ENCODE assay signal across 22 cellular contexts in genomic region chr6:49713346-49713745, GRCh38. TPM values are rescaled to one million over a fixed set of nuclear protein-coding genes. Genes with fewer than 3 reads are reported as not detected.
DNase-seq lines count a peak whose midpoint lies in the region; ATAC-seq, FAIRE-seq and TF ChIP-seq lines count a peak whose summit lies in the region.
"Had no signal": no experiment of that assay in that cellular context is flagged by ENCODE, and none has a peak within 500 bp of the region (broad histone marks: within the 10 kb centered on the region; RNA-seq: fewer than 3 reads in every experiment).

CRISP2 (minus strand) TSS chr6:49713543; CDS start chr6:49709196, 4,347 bp downstream.

- H3K27ac ChIP-seq in pancreas = no peak within 1 kb of the TSS
- no peak within 1 kb of the TSS for H3K27ac ChIP-seq in brain microvascular endothelial cell
- H3K27ac ChIP-seq in heart left ventricle = no peak within 1 kb of the TSS
- H3K27ac ChIP-seq: GM23248, PC-9, transverse colon, WERI-Rb-1 had no signal

- no peak for TF ChIP-seq CTCF in chondrocyte (IDR thresholded peaks at IDR 0.05)
- TF ChIP-seq CTCF in pancreas (IDR thresholded peaks at IDR 0.05) = no peak
- TF ChIP-seq CTCF in brain microvascular endothelial cell (IDR thresholded peaks at IDR 0.05; ENCODE audit: low read depth, low read length, missing control alignments) = no peak
- TF ChIP-seq CTCF in heart left ventricle (IDR thresholded peaks at IDR 0.05) = no peak

- FAIRE-seq in pancreas (lab: Jason Lieb, UNC) = no peak

- peak in 3 of 4 donors; percentile 8 to 67 (median 32) for ATAC-seq in pancreas
- ATAC-seq in heart left ventricle = no peak
- ATAC-seq: right cardiac atrium had no signal

- H3K27me3 Mint-ChIP-seq in chondrocyte (ENCODE audit: low read depth) = no peaks in the 10 kb centered on the region
- H3K27me3 Mint-ChIP-seq: dendritic cell treated with granulocyte-macrophage colony-stimulating factor and Interleukin-4, amounts not matched to agents 40 ng/mL and 50 ng/mL, for 4 days had no signal

- peak within 1 kb of the TSS in 2 of 4 donors; percentile 17 for H3K4me3 ChIP-seq in pancreas
- H3K4me3 ChIP-seq in brain microvascular endothelial cell (ENCODE audit: low read depth, low read length) = no peak within 1 kb of the TSS
- no peak within 1 kb of the TSS for H3K4me3 ChIP-seq in heart left ventricle
- H3K4me3 ChIP-seq: GM23248, PC-9, transverse colon had no signal

- H3K36me3 ChIP-seq in pancreas (no peaks in the 10 kb centered on the region), brain microvascular endothelial cell (replicated peaks) (no peaks in the 10 kb centered on the region), heart left ventricle (no peaks in the 10 kb centered on the region)
- H3K36me3 ChIP-seq: transverse colon, WERI-Rb-1 had no signal

- H3K9me3 Mint-ChIP-seq in chondrocyte (ENCODE audit: low read depth) = peaks cover 12% of the 10 kb centered on the region

- no peak within 1 kb of the TSS for H3K27ac Mint-ChIP-seq in chondrocyte (ENCODE audit: unreplicated experiment)
- H3K27ac Mint-ChIP-seq: dendritic cell treated with granulocyte-macrophage colony-stimulating factor and Interleukin-4, amounts not matched to agents 40 ng/mL and 50 ng/mL, for 4 days; nephron had no signal

- no peaks in the 10 kb centered on the region for H3K9me3 ChIP-seq in pancreas
- H3K9me3 ChIP-seq in heart left ventricle = peaks cover 0 to 2% (median 0%) of the 10 kb centered on the region in 12 donors
- H3K9me3 ChIP-seq: transverse colon had no signal

- H3K36me3 Mint-ChIP-seq in chondrocyte (ENCODE audit: low read depth) = no peaks in the 10 kb centered on the region

- in situ Hi-C loops in KBM-7 (cut with MboI; ENCODE audit: low pct_unique_long_range_greater_than_20kb, low sequenced_read_pairs) (no loop called here), brain microvascular endothelial cell (cut with HindIII; ENCODE audit: low pct_ligation_motif_present, low sequenced_read_pairs) (no loop called here)

- WGBS in pancreas, 2 donors = 18 to 34% methylated on average over 26 of the region's 26 CpGs
- 15 to 47% (median 23%) methylated on average over 25 to 26 of the region's 26 CpGs for WGBS in heart left ventricle, 4 donors

- DNase-seq in DMS53 treated with DMSO at 0.1 percent for 48 hours (lab: John Stamatoyannopoulos, UW; ENCODE audit: unreplicated experiment) (peak; percentile 35), NCI-H1417 treated with DMSO at 0.1 percent for 48 hours (lab: John Stamatoyannopoulos, UW) (peak; percentile 13), chondrocyte (ENCODE audit: low spot score) (peak; percentile 68), pancreas (peak in 1 of 6 donors; percentile 48), NCI-H82 treated with DMSO at 0.1 percent for 48 hours (lab: John Stamatoyannopoulos, UW; ENCODE audit: unreplicated experiment) (no peak), KBM-7 (no peak), brain microvascular endothelial cell (no peak), heart left ventricle (no peak)
- DNase-seq: activated gamma-delta T cell; Calu3; GM23248; hippocampal formation; PC-9; right cardiac atrium; stimulated activated CD4-positive, alpha-beta T cell treated with anti-CD3 and anti-CD28 coated beads, Interleukin-2, amount 100 ng/mL, for 24 hours; T-helper 1 cell; transverse colon; WERI-Rb-1 had no signal

- H3K27me3 ChIP-seq in pancreas (no peaks in the 10 kb centered on the region), brain microvascular endothelial cell (replicated peaks) (no peaks in the 10 kb centered on the region), heart left ventricle (peaks cover 0 to 4% (median 0%) of the 10 kb centered on the region in 9 donors)
- H3K27me3 ChIP-seq: transverse colon had no signal

- TF ChIP-seq POLR2A in heart left ventricle (IDR thresholded peaks at IDR 0.05) = no peak

- H3K4me1 Mint-ChIP-seq in chondrocyte (ENCODE audit: low read depth) = no peaks in the 10 kb centered on the region
- H3K4me1 Mint-ChIP-seq: nephron had no signal

- H3K4me3 Mint-ChIP-seq in chondrocyte (ENCODE audit: unreplicated experiment) = no peak within 1 kb of the TSS
- H3K4me3 Mint-ChIP-seq: dendritic cell treated with granulocyte-macrophage colony-stimulating factor and Interleukin-4, amounts not matched to agents 40 ng/mL and 50 ng/mL, for 4 days; nephron had no signal

- H3K4me1 ChIP-seq in pancreas = no peaks in the 10 kb centered on the region
- no peaks in the 10 kb centered on the region for H3K4me1 ChIP-seq in heart left ventricle
- H3K4me1 ChIP-seq: transverse colon had no signal

- intact Hi-C loops in pancreas (cut with DNase I) = no loop called here
- intact Hi-C loops in heart left ventricle (cut with DNase I) = no loop called here

RNA-seq across cellular contexts. Expression of gene CRISP2, which starts in this region (rescaled TPM):
- not detected in 3 replicates for total RNA-seq in chondrocyte
- total RNA-seq in pancreas = under 1 TPM in 5 of 6 donors, not detected in 1; 0.12 to 0.25 (median 0.19) TPM
- polyA plus RNA-seq in pancreas = under 1 TPM; 0.65 to 0.96 TPM
- not detected for total RNA-seq in heart left ventricle
- polyA plus RNA-seq in heart left ventricle = not detected
- total RNA-seq: activated CD8-positive, alpha-beta memory T cell treated with anti-CD3 and anti-CD28 coated beads for 36 hours; Calu3; GM23248; PC-9; right cardiac atrium; transverse colon had no signal
- polyA plus RNA-seq: GM23248, liver, right cardiac atrium had no signal

Comparison
In these comparisons a context has a peak if more than half of its experiments do, and no peak if none do; other contexts are left out.
1. Peak in DNase-seq in chondrocyte; RNA of the gene not detected or under 1 TPM.
2. Peak in ATAC-seq in pancreas; RNA of the gene not detected or under 1 TPM.
3. DNase-seq: peak in DMS53 treated with DMSO at 0.1 percent for 48 hours (single experiment) and NCI-H1417 treated with DMSO at 0.1 percent for 48 hours (single experiment); none in NCI-H82 treated with DMSO at 0.1 percent for 48 hours (single experiment), KBM-7 (single experiment), brain microvascular endothelial cell (single experiment) and heart left ventricle (0 of 5).